In genomic region chr3:46987485-46988401, GRCh38 we compare ENCODE assay signal across 1 cellular context.
TF ChIP-seq lines count a peak whose summit lies in the region.

No MANE protein-coding gene starts in this region.

TF ChIP-seq in SK-N-SH, 30 proteins besides CTCF, POLR2A, EP300 and RAD21 (continued from another document):
- TF ChIP-seq REST (IDR thresholded peaks at IDR 0.05; ENCODE audit: low read depth, low read length) (no peak), YY1 (IDR thresholded peaks at IDR 0.05; ENCODE audit: low read depth) (no peak), RFX5 (IDR thresholded peaks at IDR 0.05; ENCODE audit: low read length) (no peak), NRF1 (IDR thresholded peaks at IDR 0.05; ENCODE audit: low read depth, low read length) (no peak), MXI1 (IDR thresholded peaks at IDR 0.05; ENCODE audit: low read depth, low read length) (no peak), FOXM1 (IDR thresholded peaks at IDR 0.05; ENCODE audit: low read depth) (no peak), GATA2 (CRISPR knock-in tag; IDR thresholded peaks at IDR 0.05) (no peak), SIN3A (IDR thresholded peaks at IDR 0.05; ENCODE audit: borderline replicate concordance, low read depth, low read length) (no peak), TAF1 (IDR thresholded peaks at IDR 0.05; ENCODE audit: borderline replicate concordance, low read depth, low read length) (no peak), POLR2AphosphoS5 (IDR thresholded peaks at IDR 0.05; ENCODE audit: low read depth, low read length) (no peak)
- TF ChIP-seq, protein P1, sequence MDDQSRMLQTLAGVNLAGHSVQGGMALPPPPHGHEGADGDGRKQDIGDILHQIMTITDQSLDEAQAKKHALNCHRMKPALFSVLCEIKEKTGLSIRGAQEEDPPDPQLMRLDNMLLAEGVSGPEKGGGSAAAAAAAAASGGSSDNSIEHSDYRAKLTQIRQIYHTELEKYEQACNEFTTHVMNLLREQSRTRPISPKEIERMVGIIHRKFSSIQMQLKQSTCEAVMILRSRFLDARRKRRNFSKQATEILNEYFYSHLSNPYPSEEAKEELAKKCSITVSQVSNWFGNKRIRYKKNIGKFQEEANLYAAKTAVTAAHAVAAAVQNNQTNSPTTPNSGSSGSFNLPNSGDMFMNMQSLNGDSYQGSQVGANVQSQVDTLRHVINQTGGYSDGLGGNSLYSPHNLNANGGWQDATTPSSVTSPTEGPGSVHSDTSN (IDR thresholded peaks at IDR 0.05) = no peak
- TF ChIP-seq, protein P2, sequence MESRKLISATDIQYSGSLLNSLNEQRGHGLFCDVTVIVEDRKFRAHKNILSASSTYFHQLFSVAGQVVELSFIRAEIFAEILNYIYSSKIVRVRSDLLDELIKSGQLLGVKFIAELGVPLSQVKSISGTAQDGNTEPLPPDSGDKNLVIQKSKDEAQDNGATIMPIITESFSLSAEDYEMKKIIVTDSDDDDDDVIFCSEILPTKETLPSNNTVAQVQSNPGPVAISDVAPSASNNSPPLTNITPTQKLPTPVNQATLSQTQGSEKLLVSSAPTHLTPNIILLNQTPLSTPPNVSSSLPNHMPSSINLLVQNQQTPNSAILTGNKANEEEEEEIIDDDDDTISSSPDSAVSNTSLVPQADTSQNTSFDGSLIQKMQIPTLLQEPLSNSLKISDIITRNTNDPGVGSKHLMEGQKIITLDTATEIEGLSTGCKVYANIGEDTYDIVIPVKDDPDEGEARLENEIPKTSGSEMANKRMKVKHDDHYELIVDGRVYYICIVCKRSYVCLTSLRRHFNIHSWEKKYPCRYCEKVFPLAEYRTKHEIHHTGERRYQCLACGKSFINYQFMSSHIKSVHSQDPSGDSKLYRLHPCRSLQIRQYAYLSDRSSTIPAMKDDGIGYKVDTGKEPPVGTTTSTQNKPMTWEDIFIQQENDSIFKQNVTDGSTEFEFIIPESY (IDR thresholded peaks at IDR 0.05; ENCODE audit: borderline replicate concordance, low read depth) = no peak
